Comparison of ENCODE assay signal across 1 cellular context in the genomic region with DNA sequence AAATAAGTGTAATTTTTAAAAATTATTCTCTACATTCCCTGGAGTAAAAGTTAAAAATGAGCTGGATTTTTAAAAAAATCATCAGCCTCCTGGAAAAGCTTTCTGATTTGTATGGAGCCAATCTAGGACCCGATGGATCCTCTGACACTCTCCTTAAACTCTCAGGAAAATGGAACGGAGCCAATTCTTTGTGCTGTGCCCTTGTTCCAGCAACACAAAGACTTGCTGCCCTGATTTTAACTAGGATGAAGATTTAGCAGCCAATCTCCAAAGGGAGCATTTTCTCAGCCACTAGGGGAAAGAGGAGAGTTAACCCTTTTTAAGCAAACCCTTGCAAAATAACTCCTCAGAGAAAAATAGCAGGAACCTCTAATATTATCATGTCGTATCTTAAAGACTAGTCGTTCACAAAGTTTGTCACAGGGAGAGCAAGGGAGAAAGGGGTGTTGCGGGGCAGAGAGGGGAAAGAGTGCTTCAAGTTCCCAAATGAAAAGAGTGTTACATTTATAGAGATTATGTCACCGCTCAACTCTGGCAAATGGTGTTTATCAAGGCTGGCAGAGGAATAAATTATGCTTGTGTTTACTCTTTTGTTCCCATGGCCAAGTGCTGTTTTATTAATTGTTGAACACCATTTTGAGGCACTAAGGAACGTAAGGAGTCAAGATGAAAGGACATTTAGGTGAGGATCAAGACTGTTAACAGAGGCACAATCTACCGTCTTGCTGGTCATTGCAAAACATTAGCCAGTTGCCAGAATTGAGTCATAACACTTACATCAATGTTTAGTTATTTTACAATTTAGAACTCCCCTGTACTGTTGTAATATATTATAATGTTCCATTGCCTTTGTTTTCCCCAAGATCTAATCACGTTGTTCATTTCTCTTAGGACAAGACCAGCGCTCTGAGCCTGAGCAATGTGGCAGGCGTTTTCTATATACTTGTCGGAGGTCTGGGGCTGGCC.
TF ChIP-seq lines count a peak whose summit lies in the region.

No MANE protein-coding gene starts in this region.

TF ChIP-seq in H1, 55 proteins besides CTCF, POLR2A, EP300 and RAD21:
- TF ChIP-seq RXRA (IDR thresholded peaks at IDR 0.05; ENCODE audit: insufficient read depth, low read depth, low read length): no peak
- TF ChIP-seq TEAD4 (IDR thresholded peaks at IDR 0.05; ENCODE audit: low read depth, low read length): no peak
TF ChIP-seq in H1: peak in this region for 0.
